ENCODE assay signal across 1 cellular context in the genomic region with DNA sequence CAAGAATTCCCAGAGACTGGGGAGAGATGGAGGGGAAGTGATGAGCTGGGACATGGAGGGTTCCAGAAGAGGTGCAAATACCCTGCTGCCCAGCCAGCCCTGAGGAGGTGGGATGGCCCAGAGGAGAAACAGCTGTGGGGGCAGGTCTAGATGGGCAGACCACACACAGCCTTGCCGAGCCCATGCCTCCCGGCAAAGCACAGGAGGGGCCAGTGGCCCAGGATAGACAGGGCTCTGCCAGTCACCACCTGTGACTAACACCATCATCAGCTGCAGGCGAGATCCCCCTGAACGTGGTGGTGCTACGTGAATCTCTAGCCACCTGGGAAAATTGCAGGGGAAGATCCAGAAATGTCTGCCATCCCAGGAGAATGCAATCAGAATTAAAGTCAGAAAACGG.
TF ChIP-seq lines count a peak whose summit lies in the region.

No MANE protein-coding gene starts in this region.

TF ChIP-seq in SK-N-SH, 30 proteins besides CTCF, POLR2A, EP300 and RAD21 (continued from another document):
- TF ChIP-seq REST (IDR thresholded peaks at IDR 0.05; ENCODE audit: low read depth, low read length) (no peak), GATA2 (CRISPR knock-in tag; IDR thresholded peaks at IDR 0.05) (no peak), MXI1 (IDR thresholded peaks at IDR 0.05; ENCODE audit: low read depth, low read length) (no peak), TEAD4 (IDR thresholded peaks at IDR 0.05; ENCODE audit: borderline replicate concordance, insufficient read depth) (no peak), SIN3A (IDR thresholded peaks at IDR 0.05; ENCODE audit: borderline replicate concordance, low read depth, low read length) (no peak), FOSL2 (IDR thresholded peaks at IDR 0.05; ENCODE audit: borderline replicate concordance, low read depth) (no peak)
